Comparison of ENCODE assay signal across 32 cellular contexts in genomic region chr12:23099604-23100003, GRCh38.
DNase-seq lines count a peak whose midpoint lies in the region; ATAC-seq and TF ChIP-seq lines count a peak whose summit lies in the region.
"Had no signal": no experiment of that assay in that cellular context is flagged by ENCODE, and none has a peak within 500 bp of the region (broad histone marks: within the 10 kb centered on the region; RNA-seq: fewer than 3 reads in every experiment).

No MANE protein-coding gene starts in this region.

- H3K4me3 ChIP-seq in NT2/D1 (ENCODE audit: insufficient read length, low read depth) (no peak overlapping the region), fibroblast of mammary gland (ENCODE audit: control insufficient read depth, low read depth, low read length) (no peak overlapping the region), coronary artery (no peak overlapping the region), psoas muscle (no peak overlapping the region)
- H3K4me3 ChIP-seq: ascending aorta, gastrocnemius medialis, GM12878, spleen, suprapubic skin had no signal

- no peaks in the 10 kb centered on the region for H3K27me3 ChIP-seq in NT2/D1 (ENCODE audit: insufficient read depth, insufficient read length)
- H3K27me3 ChIP-seq in psoas muscle (ENCODE audit: insufficient read depth in 3 of 3, low read length in 2 of 3): no peaks in the 10 kb centered on the region
- H3K27me3 ChIP-seq: ascending aorta, BE2C, gastrocnemius medialis, spleen, suprapubic skin had no signal

- no peak overlapping the region for H3K9ac ChIP-seq in NT2/D1 (ENCODE audit: insufficient read length, low read depth)

- no peak for TF ChIP-seq CTCF in fibroblast of mammary gland (conservative IDR thresholded peaks at IDR 0.05; ENCODE audit: control insufficient read depth, insufficient read depth, low read depth, low read length)
- TF ChIP-seq CTCF in coronary artery (IDR thresholded peaks at IDR 0.05): no peak
- TF ChIP-seq CTCF in psoas muscle (IDR thresholded peaks at IDR 0.05): no peak

- H3K9me3 ChIP-seq in NT2/D1 (ENCODE audit: insufficient read depth, low read length) (peaks cover 25% of the 10 kb centered on the region), psoas muscle (no peaks in the 10 kb centered on the region)
- H3K9me3 ChIP-seq: ascending aorta, BE2C, gastrocnemius medialis, spleen, suprapubic skin had no signal

- no peak for ATAC-seq in psoas muscle
- ATAC-seq: activated naive CD4-positive, alpha-beta T cell treated with anti-CD3 and anti-CD28 coated beads, Interleukin-2, amount 50 U/mL, for 72 hours; gastrocnemius medialis; GM12878; HCT116; left cardiac atrium had no signal

- intact Hi-C loops in psoas muscle (cut with DNase I): no loop called here

- H3K27ac ChIP-seq in coronary artery (no peak overlapping the region), psoas muscle (no peak overlapping the region)
- H3K27ac ChIP-seq: ascending aorta, gastrocnemius medialis, HL-60, spleen, suprapubic skin had no signal

- DNase-seq in ELF-1 (ENCODE audit: low read depth, low spot score): peak; percentile 50
- DNase-seq in NT2/D1 (ENCODE audit: low read depth, low spot score): peak; percentile 94
- peak; percentile 23 for DNase-seq in fibroblast of mammary gland (ENCODE audit: low read depth)
- DNase-seq in kidney tubule cell (ENCODE audit: low spot score): peak; percentile 55
- no peak for DNase-seq in coronary artery (ENCODE audit: low spot score)
- no peak for DNase-seq in putamen (ENCODE audit: low spot score)
- DNase-seq in NAMALWA (ENCODE audit: low spot score): no peak
- DNase-seq in psoas muscle: no peak
- DNase-seq: activated B cell treated with CpG ODN at 0.5 μM for 24 hours; activated CD4-positive, alpha-beta T cell treated with anti-CD3 and anti-CD28 coated beads, Interleukin-2, amount 50 U/mL, for 4 hours; activated CD8-positive, alpha-beta memory T cell treated with anti-CD3 and anti-CD28 coated beads, Interleukin-2, amount 50 U/mL, for 4 hours; COR-L47; DMS79; erythroblast; gastrocnemius medialis; hypothalamus; left cardiac atrium; NCI-H1105; NCI-H2029 treated with DMSO at 0.1 percent for 48 hours; NCI-H226; NCI-H774; nucleus accumbens; spleen; stimulated activated CD4-positive, alpha-beta T cell treated with anti-CD3 and anti-CD28 coated beads, Interleukin-2, amount 100 ng/mL, for 48 hours; T1000 had no signal

- H3K36me3 ChIP-seq in NT2/D1 (ENCODE audit: insufficient read depth, insufficient read length, low read length) (no peaks in the 10 kb centered on the region), psoas muscle (ENCODE audit: insufficient read depth in 1 of 2, low read depth in 1 of 2) (no peaks in the 10 kb centered on the region)
- H3K36me3 ChIP-seq: ascending aorta, BE2C, gastrocnemius medialis, spleen, suprapubic skin had no signal

- peaks cover 3% of the 10 kb centered on the region for H3K4me1 ChIP-seq in NT2/D1 (ENCODE audit: insufficient read depth, insufficient read length)
- H3K4me1 ChIP-seq in psoas muscle: no peaks in the 10 kb centered on the region
- H3K4me1 ChIP-seq: ascending aorta, gastrocnemius medialis, spleen, suprapubic skin had no signal

Comparison
In these comparisons a context has a peak if more than half of its experiments do, and no peak if none do; other contexts are left out.
1. DNase-seq: peak in ELF-1 (single experiment), NT2/D1 (single experiment), fibroblast of mammary gland (single experiment) and kidney tubule cell (single experiment); none in coronary artery (single experiment), putamen (single experiment), NAMALWA (single experiment) and psoas muscle (0 of 2).